In genomic region chr5:2105141-2105540, GRCh38 we compare ENCODE assay signal across 18 cellular contexts.
DNase-seq lines count a peak whose midpoint lies in the region; ATAC-seq and TF ChIP-seq lines count a peak whose summit lies in the region.
"Had no signal": no experiment of that assay in that cellular context is flagged by ENCODE, and none has a peak within 500 bp of the region (broad histone marks: within the 10 kb centered on the region; RNA-seq: fewer than 3 reads in every experiment).

No MANE protein-coding gene starts in this region.

- WGBS in spleen, 5 donors, result 63 to 75% (median 66%) methylated on average over 9 to 12 of the region's 12 CpGs

- no peak overlapping the region for H3K4me3 ChIP-seq in spleen
- H3K4me3 ChIP-seq: GM23338, K562, MG63, SJSA1 had no signal

- no peak for TF ChIP-seq POLR2A in spleen (IDR thresholded peaks at IDR 0.05)

- no peaks in the 10 kb centered on the region for H3K27me3 ChIP-seq in spleen (replicated peaks in 1 of 7)
- H3K27me3 ChIP-seq: MG63, SJSA1 had no signal

- DNase-seq in HT1080 (ENCODE audit: low read depth) (peak; percentile 23), left lobe of liver (ENCODE audit: low spot score) (no peak), spleen (no peak), RKO (ENCODE audit: low spot score) (no peak)
- peak; percentile 4 for DNase-seq in central memory CD4-positive, alpha-beta T cell
- no peak for DNase-seq in stimulated activated CD4-positive, alpha-beta T cell treated with anti-CD3 and anti-CD28 coated beads, Interleukin-15, amount 100 ng/mL, for 24 hours
- DNase-seq: CD4-positive, CD25-positive, alpha-beta regulatory T cell; GDM1; HCEC 1CT; MG63; NCI-H1092; NCI-H1436 treated with DMSO at 0.1 percent for 48 hours; NCI-H69; NK-92 treated with Interleukin-12 subunit alpha and Interleukin-12 subunit beta, amount 100 ng/mL, for 24 hours had no signal

- no peaks in the 10 kb centered on the region for H3K36me3 ChIP-seq in spleen
- H3K36me3 ChIP-seq: MG63, SJSA1 had no signal

- peaks cover 0 to 33% (median 13%) of the 10 kb centered on the region in 8 donors for H3K9me3 ChIP-seq in spleen

- peak overlapping the region in 6 of 8 donors; percentile 25 to 65 (median 55) for H3K27ac ChIP-seq in spleen
- H3K27ac ChIP-seq: SJSA1 had no signal

- no peak for TF ChIP-seq CTCF in spleen (IDR thresholded peaks at IDR 0.05 in 8 of 11, conservative IDR thresholded peaks at IDR 0.05 in 3 of 11)

- ATAC-seq in left lobe of liver (peak; percentile 67), GM21423 (IDR thresholded peaks at IDR 0.05; ENCODE audit: unreplicated experiment) (no peak)
- ATAC-seq: GM23338, K562 had no signal

- H3K4me1 ChIP-seq in spleen, result no peaks in the 10 kb centered on the region
- H3K4me1 ChIP-seq: SJSA1 had no signal

- intact Hi-C loops in spleen (cut with DNase I; ENCODE audit: low total_unique reads), result no loop called here

Comparison
In these comparisons a context has a peak if more than half of its experiments do, and no peak if none do; other contexts are left out.
1. DNase-seq: peak in HT1080 (single experiment) and central memory CD4-positive, alpha-beta T cell (single experiment); none in left lobe of liver (single experiment), spleen (single experiment), RKO (single experiment) and stimulated activated CD4-positive, alpha-beta T cell treated with anti-CD3 and anti-CD28 coated beads, Interleukin-15, amount 100 ng/mL, for 24 hours (single experiment).